In the genomic region with DNA sequence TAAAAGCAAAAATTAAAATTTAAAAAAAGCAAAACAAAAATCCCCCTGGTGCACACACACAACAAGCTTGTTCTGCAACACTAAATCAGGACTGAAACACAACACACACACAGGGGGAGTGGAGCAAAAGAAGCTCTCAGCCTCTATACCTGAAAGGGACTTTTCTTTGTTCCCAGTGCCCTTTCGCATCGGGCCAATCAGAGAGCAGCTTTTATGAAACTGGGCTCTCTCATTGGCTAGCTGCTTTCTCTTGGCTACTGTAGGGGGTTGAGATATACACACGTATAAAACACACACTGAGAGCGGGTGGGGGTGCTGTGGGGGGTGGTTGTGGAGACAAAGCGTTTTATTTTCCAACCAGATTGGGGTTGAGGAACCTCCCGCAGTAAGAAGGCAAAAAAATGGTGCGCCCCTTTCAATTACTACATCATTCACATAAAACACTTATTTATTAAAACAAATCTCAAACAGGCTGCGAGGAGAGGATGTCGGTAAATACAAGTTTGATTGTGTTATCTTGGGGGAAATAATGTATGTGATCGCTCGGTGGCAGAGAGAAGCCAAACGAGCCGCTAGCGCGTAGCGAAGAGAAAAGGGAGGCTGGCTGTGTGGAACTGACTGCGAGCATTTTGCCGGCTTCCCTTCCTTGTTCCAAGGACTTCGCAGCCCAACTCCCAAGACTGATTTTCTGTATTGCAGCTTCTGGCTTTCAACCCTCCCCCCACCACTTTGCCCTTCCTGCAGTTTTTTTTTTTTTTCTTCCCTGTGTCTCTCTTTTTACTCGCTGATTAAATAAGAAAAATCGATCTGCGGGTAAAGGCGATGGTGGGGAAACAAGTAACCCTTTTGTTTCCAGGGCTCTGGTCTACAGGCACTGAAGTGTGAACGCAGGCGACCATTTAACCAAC, we compare ENCODE assay signal across 8 cellular contexts. TPM values are rescaled to one million over a fixed set of nuclear protein-coding genes. Genes with fewer than 3 reads are reported as not detected.
DNase-seq lines count a peak whose midpoint lies in the region; ATAC-seq and TF ChIP-seq lines count a peak whose summit lies in the region.

No MANE protein-coding gene starts in this region.

- in situ Hi-C loops in ACHN (cut with HindIII; ENCODE audit: low pct_ligation_motif_present, low pct_unique_long_range_greater_than_20kb, low sequenced_read_pairs) (no loop called here), transverse colon (cut with MboI; ENCODE audit: low pct_ligation_motif_present in 1 of 4, low pct_unique_long_range_greater_than_20kb in 1 of 4, low sequenced_read_pairs in 3 of 4) (no loop called here)

- H3K27ac Mint-ChIP-seq in T-helper 1 cell treated with Interleukin-12 subunit alpha and Interleukin-12 subunit beta and Interleukin-4 antibody, amounts not matched to agents 30 μg/mL and 1 μg/mL, for 36 hours = peak overlapping the region; percentile 20

- H3K4me3 Mint-ChIP-seq in T-helper 1 cell treated with Interleukin-12 subunit alpha and Interleukin-12 subunit beta and Interleukin-4 antibody, amounts not matched to agents 30 μg/mL and 1 μg/mL, for 36 hours = peak overlapping the region; percentile 29

- peak; percentile 92 for TF ChIP-seq POLR2A in transverse colon (IDR thresholded peaks at IDR 0.05)

- ATAC-seq in GM18502 (IDR thresholded peaks at IDR 0.05; ENCODE audit: poor library complexity, unreplicated experiment) = peak; percentile 89
- peak; percentile 90 for ATAC-seq in HG02798 (IDR thresholded peaks at IDR 0.05; ENCODE audit: poor library complexity, unreplicated experiment)

- WGBS in esophagus, 2 donors = 6 to 9% methylated on average over 25 of the region's 25 CpGs
- 0% methylated on average over 10 of the region's 25 CpGs for WGBS in mesodermal cell (ENCODE audit: insufficient coverage in 2 of 2), 2 experiments
- 5 to 7% methylated on average over 20 to 25 of the region's 25 CpGs for WGBS in transverse colon (ENCODE audit: low coverage in 1 of 2), 2 donors

- peaks cover 0 to 2% of the 10 kb centered on the region in 2 donors for H3K9me3 ChIP-seq in esophagus (ENCODE audit: control insufficient read depth in 2 of 2, insufficient read depth in 1 of 2, low read depth in 1 of 2, low read length in 1 of 2)
- H3K9me3 ChIP-seq in mesodermal cell (ENCODE audit: control insufficient read depth, low read length) = no peaks in the 10 kb centered on the region
- no peaks in the 10 kb centered on the region for H3K9me3 ChIP-seq in transverse colon

- DNase-seq in ACHN = peak; percentile 94
- peak; percentile 83 to 97 (median 92) for DNase-seq in NCI-H1417 (lab: John Stamatoyannopoulos, UW)
- DNase-seq in transverse colon = peak; percentile 87

- no peak for TF ChIP-seq EP300 in transverse colon (IDR thresholded peaks at IDR 0.05; ENCODE audit: low read depth)

- H3K27me3 ChIP-seq in esophagus (ENCODE audit: control insufficient read depth in 1 of 2, insufficient read depth in 2 of 2, low read length in 2 of 2) (no peaks in the 10 kb centered on the region), transverse colon (no peaks in the 10 kb centered on the region)

- peaks cover 9% of the 10 kb centered on the region for H3K4me1 Mint-ChIP-seq in T-helper 1 cell treated with Interleukin-12 subunit alpha and Interleukin-12 subunit beta and Interleukin-4 antibody, amounts not matched to agents 30 μg/mL and 1 μg/mL, for 36 hours (ENCODE audit: low read depth)

- intact Hi-C loops in transverse colon (cut with DNase I; ENCODE audit: low total_unique reads) = loop anchor here (5.0 to 10.0 kb wide), 2 partner anchors 97 to 666 kb away; no protein-coding TSS in a partner anchor

- H3K36me3 ChIP-seq in esophagus (ENCODE audit: control insufficient read depth in 2 of 2, insufficient read depth in 2 of 2, low read length in 1 of 2) (no peaks in the 10 kb centered on the region), mesodermal cell (ENCODE audit: control insufficient read depth, insufficient read depth, low read length) (peaks cover 4% of the 10 kb centered on the region), transverse colon (no peaks in the 10 kb centered on the region)

- H3K4me3 ChIP-seq in esophagus (ENCODE audit: low read depth in 1 of 2, low read length in 2 of 2) (peak overlapping the region; percentile 46 to 68), mesodermal cell (ENCODE audit: extremely low read depth, insufficient read depth, low read length, poor library complexity, severe bottlenecking) (peak overlapping the region; percentile 68), transverse colon (peak overlapping the region; percentile 32 to 73 (median 60))

- no peaks in the 10 kb centered on the region for H3K36me3 Mint-ChIP-seq in T-helper 1 cell treated with Interleukin-12 subunit alpha and Interleukin-12 subunit beta and Interleukin-4 antibody, amounts not matched to agents 30 μg/mL and 1 μg/mL, for 36 hours (ENCODE audit: low read depth)

- H3K27me3 Mint-ChIP-seq in T-helper 1 cell treated with Interleukin-12 subunit alpha and Interleukin-12 subunit beta and Interleukin-4 antibody, amounts not matched to agents 30 μg/mL and 1 μg/mL, for 36 hours (ENCODE audit: low read depth) = peaks cover 9% of the 10 kb centered on the region

- H3K4me1 ChIP-seq in esophagus (ENCODE audit: control insufficient read depth in 2 of 2, insufficient read depth in 2 of 2, low read length in 1 of 2) (no peaks in the 10 kb centered on the region), mesodermal cell (ENCODE audit: control insufficient read depth, insufficient read depth, low read length, poor library complexity, severe bottlenecking) (peaks cover 9% of the 10 kb centered on the region), transverse colon (peaks cover 3 to 30% (median 22%) of the 10 kb centered on the region in 4 donors)

- peak overlapping the region; percentile 86 to 92 for H3K27ac ChIP-seq in esophagus (ENCODE audit: low read depth in 2 of 2, low read length in 1 of 2)
- peak overlapping the region; percentile 97 for H3K27ac ChIP-seq in mesodermal cell (ENCODE audit: low read depth, low read length, severe bottlenecking)
- H3K27ac ChIP-seq in transverse colon = peak overlapping the region; percentile 94 to 98 (median 96)

- peak in 1 of 5 experiments; percentile 18 for TF ChIP-seq CTCF in transverse colon (IDR thresholded peaks at IDR 0.05)

- H3K9me3 Mint-ChIP-seq in T-helper 1 cell treated with Interleukin-12 subunit alpha and Interleukin-12 subunit beta and Interleukin-4 antibody, amounts not matched to agents 30 μg/mL and 1 μg/mL, for 36 hours = no peaks in the 10 kb centered on the region

RNA-seq across cellular contexts. Expression of gene ZNF608, which starts 2.5 kb away (rescaled TPM):
- 1 to 10 TPM; 4.1 to 5.9 TPM for polyA plus RNA-seq in esophagus
- 34.1 TPM for polyA plus RNA-seq in mesodermal cell (2013, experiment 1 of 2)
- polyA plus RNA-seq in mesodermal cell (2013, experiment 2 of 2) = 29.0 TPM
- total RNA-seq in transverse colon = 10 to 100 TPM; 30.6 to 83.2 (median 41.2) TPM

Comparison
In these comparisons a context has a peak if more than half of its experiments do, and no peak if none do; other contexts are left out.
1. Peak in every context shown above with its lines: DNase-seq, ATAC-seq, H3K4me3 ChIP-seq and H3K27ac ChIP-seq.